9 cellular contexts compared by ENCODE assay signal in genomic region chr7:29035044-29035740, GRCh38.
DNase-seq lines count a peak whose midpoint lies in the region; FAIRE-seq and TF ChIP-seq lines count a peak whose summit lies in the region.
"Had no signal": no experiment of that assay in that cellular context is flagged by ENCODE, and none has a peak within 500 bp of the region (broad histone marks: within the 10 kb centered on the region; RNA-seq: fewer than 3 reads in every experiment).

No MANE protein-coding gene starts in this region.

- no peak overlapping the region for H3K4me3 ChIP-seq in colonic mucosa

- no peak for TF ChIP-seq POLR2A in GM12892 (IDR thresholded peaks at IDR 0.05; ENCODE audit: low read depth, low read length)

- H3K4me1 Mint-ChIP-seq in chondrocyte (ENCODE audit: low read depth) (peaks cover 38% of the 10 kb centered on the region), type B pancreatic cell (ENCODE audit: unreplicated experiment) (peaks cover 58% of the 10 kb centered on the region)

- FAIRE-seq in GM12892 (lab: Jason Lieb, UNC) = no peak

- no peak overlapping the region for H3K27ac ChIP-seq in colonic mucosa

- TF ChIP-seq CTCF in chondrocyte (IDR thresholded peaks at IDR 0.05) (no peak), type B pancreatic cell (conservative IDR thresholded peaks at IDR 0.05) (no peak), colonic mucosa (IDR thresholded peaks at IDR 0.05) (no peak)

- no peaks in the 10 kb centered on the region for H3K36me3 Mint-ChIP-seq in chondrocyte (ENCODE audit: low read depth)
- no peaks in the 10 kb centered on the region for H3K36me3 Mint-ChIP-seq in type B pancreatic cell

- H3K9me3 ChIP-seq in colonic mucosa = no peaks in the 10 kb centered on the region

- no peak overlapping the region for H3K9ac ChIP-seq in colonic mucosa (ENCODE audit: low read depth in 2 of 2, low read length in 2 of 2)

- H3K4me3 Mint-ChIP-seq in chondrocyte (ENCODE audit: unreplicated experiment) (no peak overlapping the region), type B pancreatic cell (no peak overlapping the region)

- no peaks in the 10 kb centered on the region for H3K27me3 ChIP-seq in colonic mucosa

- H3K27ac Mint-ChIP-seq in chondrocyte (ENCODE audit: unreplicated experiment) (peak overlapping the region; percentile 86), type B pancreatic cell (no peak overlapping the region)

- no peaks in the 10 kb centered on the region for H3K4me1 ChIP-seq in colonic mucosa

- H3K27me3 Mint-ChIP-seq in chondrocyte (ENCODE audit: low read depth) (no peaks in the 10 kb centered on the region), type B pancreatic cell (no peaks in the 10 kb centered on the region)

- peak; percentile 96 for DNase-seq in Daoy (ENCODE audit: low read depth)
- peak; percentile 26 for DNase-seq in NCI-H69 (lab: John Stamatoyannopoulos, UW)
- DNase-seq in chondrocyte (ENCODE audit: low spot score) = no peak
- peak; percentile 86 for DNase-seq in myocyte (ENCODE audit: low read depth)
- no peak for DNase-seq in type B pancreatic cell (ENCODE audit: extremely low spot score, unreplicated experiment)
- DNase-seq in NCI-H2227 (lab: John Stamatoyannopoulos, UW; ENCODE audit: unreplicated experiment) = no peak
- DNase-seq in colonic mucosa = no peak
- no peak for DNase-seq in GM12892 (ENCODE audit: insufficient read length)
- DNase-seq: NCI-H524 had no signal

- intact Hi-C loops in colonic mucosa (cut with DNase I) = no loop called here

- H3K36me3 ChIP-seq in colonic mucosa = no peaks in the 10 kb centered on the region

- no peaks in the 10 kb centered on the region for H3K9me3 Mint-ChIP-seq in chondrocyte (ENCODE audit: low read depth)
- H3K9me3 Mint-ChIP-seq in type B pancreatic cell = no peaks in the 10 kb centered on the region

Comparison
In these comparisons a context has a peak if more than half of its experiments do, and no peak if none do; other contexts are left out.
1. DNase-seq: peak in Daoy (single experiment), NCI-H69 (single experiment) and myocyte (single experiment); none in chondrocyte (single experiment), type B pancreatic cell (single experiment), NCI-H2227 (single experiment), colonic mucosa (single experiment) and GM12892 (single experiment).